In the genomic region with DNA sequence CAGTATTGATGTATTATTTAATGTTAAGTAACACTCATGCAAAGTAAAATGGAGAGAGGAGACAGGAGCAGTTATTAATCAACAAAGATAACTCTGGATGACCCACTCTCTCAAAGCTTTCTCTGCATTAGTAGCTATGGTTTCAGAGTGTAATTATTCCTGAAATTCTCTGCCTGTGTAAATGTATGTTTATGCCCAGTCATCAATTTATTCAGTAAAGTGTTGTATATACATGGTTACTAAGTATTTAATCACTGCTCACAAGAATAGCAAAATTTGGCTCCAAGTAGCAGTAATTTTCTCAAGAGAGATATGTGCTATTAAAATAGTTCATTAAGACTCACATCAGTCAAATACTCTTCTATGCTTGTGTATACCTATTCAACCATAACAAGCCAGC, we compare ENCODE assay signal across 24 cellular contexts. TPM values are rescaled to one million over a fixed set of nuclear protein-coding genes. Genes with fewer than 3 reads are reported as not detected.
"Had no signal": no experiment of that assay in that cellular context is flagged by ENCODE, and none has a peak within 500 bp of the region (broad histone marks: within the 10 kb centered on the region; RNA-seq: fewer than 3 reads in every experiment).

No MANE protein-coding gene starts in this region.

- DNase-seq: Kasumi-1; MM.1S; NCI-H1092 treated with DMSO at 0.1 percent for 48 hours; NCI-H1436 treated with DMSO at 0.1 percent for 48 hours; NCI-H1694; NCI-H187 treated with DMSO at 0.1 percent for 48 hours; NCI-H2029 treated with DMSO at 0.1 percent for 48 hours; NCI-H2171; NCI-H345; NCI-H446 treated with DMSO at 0.1 percent for 48 hours; NCI-H510A treated with DMSO at 0.1 percent for 48 hours; NCI-H526; NCI-H82; NK-92 treated with Interleukin-12 subunit alpha and Interleukin-12 subunit beta, amount 100 ng/mL, for 24 hours; PC-3; SHP77; T-helper 2 cell had no signal

- H3K27ac ChIP-seq: HL-60, KMS-11, RWPE1 had no signal

- ATAC-seq: Panc1, PC-3, SK-N-SH treated with all-trans-retinoic acid at 6 μM for 48 hours had no signal

- FAIRE-seq: HTR-8/SVneo had no signal

- H3K4me2 ChIP-seq: KMS-11 had no signal

- H3K9ac ChIP-seq: KMS-11 had no signal

RNA-seq across cellular contexts. Expression of a gene that starts 54.1 kb away (rescaled TPM):
- total RNA-seq: OCI-LY7 had no signal
